ENCODE assay signal across 2 cellular contexts in the genomic region with DNA sequence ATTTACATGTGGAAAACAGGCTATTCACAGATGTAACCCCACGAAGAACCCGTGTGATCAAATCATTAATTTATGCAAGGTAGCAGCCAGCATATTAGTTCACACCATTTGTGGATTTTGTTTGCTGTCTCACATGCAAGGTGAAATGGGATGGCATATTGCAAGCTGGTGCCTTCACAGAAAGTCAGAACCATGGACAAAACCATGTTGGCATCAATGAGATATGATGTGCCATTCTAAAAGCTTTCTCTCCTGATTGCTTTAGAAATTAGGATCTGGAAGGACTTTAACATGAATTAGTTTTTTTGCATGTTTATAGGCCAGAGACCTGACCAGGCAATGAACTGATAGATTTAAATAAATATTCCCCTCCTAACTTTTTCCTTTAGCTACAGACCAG.
A peak's percentile ranks its signal among the peaks of the same experiment; 100 is the strongest.
TF ChIP-seq lines count a peak whose summit lies in the region.

No MANE protein-coding gene starts in this region.

TF ChIP-seq in A549, 52 proteins besides CTCF, POLR2A, EP300 and RAD21 (continued from another document):
- TF ChIP-seq, protein P1, sequence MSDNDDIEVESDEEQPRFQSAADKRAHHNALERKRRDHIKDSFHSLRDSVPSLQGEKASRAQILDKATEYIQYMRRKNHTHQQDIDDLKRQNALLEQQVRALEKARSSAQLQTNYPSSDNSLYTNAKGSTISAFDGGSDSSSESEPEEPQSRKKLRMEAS (IDR thresholded peaks at IDR 0.05): no peak

TF ChIP-seq in HEK293, 187 proteins besides CTCF, POLR2A, EP300 and RAD21 (continued from another document):
- TF ChIP-seq, protein P2, sequence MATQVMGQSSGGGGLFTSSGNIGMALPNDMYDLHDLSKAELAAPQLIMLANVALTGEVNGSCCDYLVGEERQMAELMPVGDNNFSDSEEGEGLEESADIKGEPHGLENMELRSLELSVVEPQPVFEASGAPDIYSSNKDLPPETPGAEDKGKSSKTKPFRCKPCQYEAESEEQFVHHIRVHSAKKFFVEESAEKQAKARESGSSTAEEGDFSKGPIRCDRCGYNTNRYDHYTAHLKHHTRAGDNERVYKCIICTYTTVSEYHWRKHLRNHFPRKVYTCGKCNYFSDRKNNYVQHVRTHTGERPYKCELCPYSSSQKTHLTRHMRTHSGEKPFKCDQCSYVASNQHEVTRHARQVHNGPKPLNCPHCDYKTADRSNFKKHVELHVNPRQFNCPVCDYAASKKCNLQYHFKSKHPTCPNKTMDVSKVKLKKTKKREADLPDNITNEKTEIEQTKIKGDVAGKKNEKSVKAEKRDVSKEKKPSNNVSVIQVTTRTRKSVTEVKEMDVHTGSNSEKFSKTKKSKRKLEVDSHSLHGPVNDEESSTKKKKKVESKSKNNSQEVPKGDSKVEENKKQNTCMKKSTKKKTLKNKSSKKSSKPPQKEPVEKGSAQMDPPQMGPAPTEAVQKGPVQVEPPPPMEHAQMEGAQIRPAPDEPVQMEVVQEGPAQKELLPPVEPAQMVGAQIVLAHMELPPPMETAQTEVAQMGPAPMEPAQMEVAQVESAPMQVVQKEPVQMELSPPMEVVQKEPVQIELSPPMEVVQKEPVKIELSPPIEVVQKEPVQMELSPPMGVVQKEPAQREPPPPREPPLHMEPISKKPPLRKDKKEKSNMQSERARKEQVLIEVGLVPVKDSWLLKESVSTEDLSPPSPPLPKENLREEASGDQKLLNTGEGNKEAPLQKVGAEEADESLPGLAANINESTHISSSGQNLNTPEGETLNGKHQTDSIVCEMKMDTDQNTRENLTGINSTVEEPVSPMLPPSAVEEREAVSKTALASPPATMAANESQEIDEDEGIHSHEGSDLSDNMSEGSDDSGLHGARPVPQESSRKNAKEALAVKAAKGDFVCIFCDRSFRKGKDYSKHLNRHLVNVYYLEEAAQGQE (tag by site-specific recombination; IDR thresholded peaks at IDR 0.05): peak; percentile 70
